14 cellular contexts compared by ENCODE assay signal in genomic region chr15:70466305-70466704, GRCh38.
DNase-seq lines count a peak whose midpoint lies in the region; ATAC-seq and TF ChIP-seq lines count a peak whose summit lies in the region.
"Had no signal": no experiment of that assay in that cellular context is flagged by ENCODE, and none has a peak within 500 bp of the region (broad histone marks: within the 10 kb centered on the region; RNA-seq: fewer than 3 reads in every experiment).

No MANE protein-coding gene starts in this region.

- H3F3A ChIP-seq in MM.1S (ENCODE audit: insufficient read depth, low read length): no peaks in the 10 kb centered on the region

- peaks cover 19% of the 10 kb centered on the region for H3K4me1 ChIP-seq in MM.1S (ENCODE audit: low read length)
- H3K4me1 ChIP-seq in Panc1 (ENCODE audit: control insufficient read depth, insufficient read depth, low read length): peaks cover 41% of the 10 kb centered on the region
- no peaks in the 10 kb centered on the region for H3K4me1 ChIP-seq in right atrium auricular region
- no peaks in the 10 kb centered on the region for H3K4me1 ChIP-seq in HAP-1
- H3K4me1 ChIP-seq: sigmoid colon had no signal

- ATAC-seq in Panc1: no peak
- ATAC-seq: Right ventricle myocardium inferior had no signal

- H3K27me3 ChIP-seq in MM.1S (replicated peaks; ENCODE audit: insufficient read depth, low read length) (no peaks in the 10 kb centered on the region), Panc1 (ENCODE audit: control insufficient read depth, insufficient read depth, low read length) (no peaks in the 10 kb centered on the region), right atrium auricular region (no peaks in the 10 kb centered on the region), HAP-1 (ENCODE audit: low read depth) (peaks cover 7% of the 10 kb centered on the region; the same call in 1 of the 2 replicates)
- H3K27me3 ChIP-seq: sigmoid colon, upper lobe of right lung had no signal

- H3K9me2 ChIP-seq in MM.1S (replicated peaks; ENCODE audit: insufficient read depth, low read length): no peaks in the 10 kb centered on the region

- BruUV-seq in Panc1 (replicated peaks; lab: Mats Ljungman, UMichigan): no TSS peak

- in situ Hi-C loops in Panc1 (cut with HindIII; ENCODE audit: low pct_unique_long_range_greater_than_20kb, low sequenced_read_pairs) (no loop called here), HAP-1 (cut with MboI; ENCODE audit: low sequenced_read_pairs) (no loop called here)

- H4K20me1 ChIP-seq in MM.1S (ENCODE audit: insufficient read depth, low read length): no peaks in the 10 kb centered on the region

- CTCF ChIA-PET in Panc1 (lab: Charles Lee): interaction anchor here (0.9 to 1.7 kb wide), 5 partner anchors 10 to 207 kb away, joined by 3 to 12 read pairs (median 5); no protein-coding TSS in a partner anchor
- CTCF ChIA-PET in HEK293T (lab: Yijun Ruan, JAX): interaction anchor here (0.6 to 4.8 kb wide), 14 partner anchors 9 to 988 kb away, joined by 3 to 28 read pairs (median 4); no protein-coding TSS in a partner anchor

- peak overlapping the region; percentile 7; the same call in 1 of the 2 replicates for H3K4me2 ChIP-seq in MM.1S (ENCODE audit: low read depth, low read length)

- DNase-seq in NCI-H748 (lab: John Stamatoyannopoulos, UW; ENCODE audit: unreplicated experiment) (peak; percentile 35), NCI-H748 treated with DMSO at 0.1 percent for 48 hours (lab: John Stamatoyannopoulos, UW) (no peak), MM.1S (peak; percentile 15), Panc1 (ENCODE audit: low read depth, low spot score) (no peak), posterior vena cava (ENCODE audit: low spot score) (peak; percentile 29), right atrium auricular region (ENCODE audit: low spot score) (no peak), HAP-1 (ENCODE audit: low spot score in 2 of 2) (no peak), HEK293T (ENCODE audit: extremely low spot score) (no peak)
- DNase-seq: activated CD8-positive, alpha-beta memory T cell treated with anti-CD3 and anti-CD28 coated beads for 24 hours had no signal

- H2AFZ ChIP-seq in MM.1S (ENCODE audit: low read length): no peak overlapping the region

- H3K27ac ChIP-seq in MM.1S (ENCODE audit: low read length) (no peak overlapping the region), Panc1 (ENCODE audit: low read length) (peak overlapping the region; percentile 13), right atrium auricular region (no peak overlapping the region)
- H3K27ac ChIP-seq: BLaER1 treated with 17β-estradiol and CSF1 and Interleukin-3, amounts not matched to agents 10 nM and 100 nM; left lung; sigmoid colon; upper lobe of right lung had no signal

- H3K9ac ChIP-seq in MM.1S (ENCODE audit: low read length): no peak overlapping the region
- H3K9ac ChIP-seq: BLaER1 treated with 17β-estradiol and CSF1 and Interleukin-3, amounts not matched to agents 10 nM and 100 nM had no signal

- H3K36me3 ChIP-seq in MM.1S (replicated peaks; ENCODE audit: insufficient read depth, low read length) (no peaks in the 10 kb centered on the region), Panc1 (ENCODE audit: control insufficient read depth, insufficient read depth, low read length) (no peaks in the 10 kb centered on the region), right atrium auricular region (no peaks in the 10 kb centered on the region), HAP-1 (replicated peaks) (no peaks in the 10 kb centered on the region)
- H3K36me3 ChIP-seq: BLaER1 treated with 17β-estradiol and CSF1 and Interleukin-3, amounts not matched to agents 10 nM and 100 nM; left lung; sigmoid colon; upper lobe of right lung had no signal

- no peaks in the 10 kb centered on the region for H3K9me3 ChIP-seq in MM.1S (replicated peaks; ENCODE audit: insufficient read depth, low read length)
- no peaks in the 10 kb centered on the region for H3K9me3 ChIP-seq in Panc1 (ENCODE audit: control insufficient read depth, insufficient read depth, low read depth, low read length)
- H3K9me3 ChIP-seq in right atrium auricular region: no peaks in the 10 kb centered on the region
- no peaks in the 10 kb centered on the region for H3K9me3 ChIP-seq in HAP-1
- H3K9me3 ChIP-seq: BLaER1 treated with 17β-estradiol and CSF1 and Interleukin-3, amounts not matched to agents 10 nM and 100 nM; left lung; sigmoid colon; upper lobe of right lung had no signal

- no peak overlapping the region for H3K4me3 ChIP-seq in MM.1S (ENCODE audit: low read length)
- no peak overlapping the region for H3K4me3 ChIP-seq in Panc1 (ENCODE audit: low read depth in 2 of 2, low read length in 2 of 2)
- no peak overlapping the region for H3K4me3 ChIP-seq in right atrium auricular region
- no peak overlapping the region for H3K4me3 ChIP-seq in HAP-1
- H3K4me3 ChIP-seq: BLaER1 treated with 17β-estradiol and CSF1 and Interleukin-3, amounts not matched to agents 10 nM and 100 nM; left lung; sigmoid colon; upper lobe of right lung had no signal

- H3K79me2 ChIP-seq in MM.1S (ENCODE audit: low read length): no peaks in the 10 kb centered on the region

- POLR2A ChIA-PET in Panc1 (lab: Charles Lee): interaction anchor here (0.6 to 1.1 kb wide), 2 partner anchors 47 to 368 kb away, joined by 3 read pairs; partner anchors contain the start of gene TLE3
- POLR2A ChIA-PET in HEK293T (lab: Yijun Ruan, JAX): interaction anchor here (1.0 kb wide), 1 partner anchor 41 kb away, joined by 3 read pairs; no protein-coding TSS in a partner anchor

- intact Hi-C loops in Panc1 (cut with micrococcal nuclease; ENCODE audit: unreplicated experiment) (loop anchor here (10.0 kb wide), 1 partner anchor 372 kb away; the partner anchor contains the start of gene TLE3), posterior vena cava (cut with DNase I) (no loop called here)

- TF ChIP-seq CTCF in MM.1S (IDR thresholded peaks at IDR 0.05; ENCODE audit: low read length) (no peak), Panc1 (IDR thresholded peaks at IDR 0.05) (no peak), right atrium auricular region (IDR thresholded peaks at IDR 0.05) (no peak)

TF ChIP-seq in HEK293T, 16 proteins besides CTCF, POLR2A, EP300 and RAD21:
- TF ChIP-seq ARNT (IDR thresholded peaks at IDR 0.05) (no peak), L3MBTL2 (conservative IDR thresholded peaks at IDR 0.05) (no peak), SUZ12 (IDR thresholded peaks at IDR 0.05) (no peak), PKNOX1 (IDR thresholded peaks at IDR 0.05) (no peak), ZNF384 (IDR thresholded peaks at IDR 0.05) (no peak), FOXK2 (IDR thresholded peaks at IDR 0.05) (no peak), NFRKB (IDR thresholded peaks at IDR 0.05) (no peak), ELF4 (IDR thresholded peaks at IDR 0.05) (no peak), LEF1 (IDR thresholded peaks at IDR 0.05; ENCODE audit: borderline replicate concordance) (no peak), CTBP1 (IDR thresholded peaks at IDR 0.05; ENCODE audit: borderline replicate concordance) (no peak), FOXM1 (IDR thresholded peaks at IDR 0.05; ENCODE audit: borderline replicate concordance) (no peak), TARDBP (IDR thresholded peaks at IDR 0.05) (no peak), BHLHE40 (IDR thresholded peaks at IDR 0.05; ENCODE audit: borderline replicate concordance) (no peak), FOXA1 (IDR thresholded peaks at IDR 0.05) (no peak), HDGF (IDR thresholded peaks at IDR 0.05; ENCODE audit: borderline replicate concordance) (no peak), SP1 (IDR thresholded peaks at IDR 0.05) (no peak)

Comparison
In these comparisons a context has a peak if more than half of its experiments do, and no peak if none do; other contexts are left out.
1. DNase-seq: peak in NCI-H748 (single experiment), MM.1S (single experiment) and posterior vena cava (single experiment); none in NCI-H748 treated with DMSO at 0.1 percent for 48 hours (single experiment), Panc1 (single experiment), right atrium auricular region (single experiment), HAP-1 (0 of 2) and HEK293T (single experiment).